ENCODE assay signal across 33 cellular contexts in the genomic region with DNA sequence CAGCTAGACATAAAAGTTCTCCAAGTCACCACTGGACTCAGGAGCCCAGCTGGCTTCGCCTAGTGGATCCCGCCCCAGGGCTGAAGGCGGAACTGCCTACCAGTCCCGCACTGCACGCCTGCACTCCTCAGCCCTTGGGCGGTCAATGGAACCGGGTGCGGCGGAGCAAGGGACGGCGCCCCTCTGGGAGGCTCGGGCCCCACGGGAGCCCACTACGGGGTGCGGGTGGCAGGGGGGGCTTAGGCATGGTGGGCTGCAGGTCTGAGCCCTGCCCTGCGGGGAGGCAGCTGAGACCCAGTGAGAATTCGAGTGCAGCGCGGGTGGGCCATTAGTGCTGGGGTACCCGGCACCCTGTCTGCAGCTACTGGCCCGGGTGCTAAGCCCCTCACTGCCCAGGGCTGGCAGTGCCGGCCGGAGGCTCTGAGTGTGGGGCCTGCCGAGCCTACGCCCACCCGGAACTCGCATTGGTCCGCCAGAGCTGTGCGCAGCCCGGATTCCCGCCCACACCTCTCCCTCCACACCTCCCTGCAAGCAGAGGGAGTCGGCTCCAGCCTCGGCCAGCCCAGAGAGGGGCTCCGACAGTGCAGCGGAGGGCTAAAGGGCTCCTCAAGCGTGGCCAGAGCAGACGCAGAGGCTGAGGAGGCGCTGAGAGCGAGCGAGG.
"Had no signal": no experiment of that assay in that cellular context is flagged by ENCODE, and none has a peak within 500 bp of the region (broad histone marks: within the 10 kb centered on the region; RNA-seq: fewer than 3 reads in every experiment).

No MANE protein-coding gene starts in this region.

- H3K4me3 Mint-ChIP-seq: activated CD4-positive, alpha-beta memory T cell treated with anti-CD3 and anti-CD28 coated beads, Interleukin-2, amount 10 ng/mL, durations not matched to agents 7 days and 5 days; activated CD4-positive, alpha-beta T cell treated with anti-CD3 and anti-CD28 coated beads for 36 hours; activated CD4-positive, alpha-beta T cell treated with anti-CD3 and anti-CD28 coated beads, Interleukin-2, amount 10 ng/mL, durations not matched to agents 7 days and 5 days; activated naive CD4-positive, alpha-beta T cell treated with anti-CD3 and anti-CD28 coated beads, Interleukin-2, amount 10 ng/mL, durations not matched to agents 7 days and 5 days; activated naive CD8-positive, alpha-beta T cell treated with anti-CD3 and anti-CD28 coated beads, Interleukin-2, amount 10 ng/mL, durations not matched to agents 7 days and 5 days; activated T-cell treated with anti-CD3 and anti-CD28 coated beads, Interleukin-2, amount 50 U/mL, for 24 hours; activated T-cell treated with anti-CD3 and anti-CD28 coated beads, Interleukin-2, amount 50 U/mL, for 72 hours; brain; dendritic cell treated with granulocyte-macrophage colony-stimulating factor and Interleukin-4, amounts not matched to agents 40 ng/mL and 50 ng/mL, for 4 days; endodermal cell; T-helper 17 cell; T-helper 2 cell treated with Interferon-gamma antibody and Interleukin-4, amounts not matched to agents 5 μg/mL and 100 μg/mL, for 36 hours had no signal

- H3K36me3 ChIP-seq: ascending aorta, breast epithelium, cardiac muscle cell, WERI-Rb-1 had no signal

- H3K27me3 ChIP-seq: ascending aorta, breast epithelium, cardiac muscle cell, dorsolateral prefrontal cortex had no signal

- H3K4me1 Mint-ChIP-seq: activated CD4-positive, alpha-beta memory T cell treated with anti-CD3 and anti-CD28 coated beads, Interleukin-2, amount 10 ng/mL, durations not matched to agents 7 days and 5 days; activated CD4-positive, alpha-beta T cell treated with anti-CD3 and anti-CD28 coated beads for 36 hours; activated CD4-positive, alpha-beta T cell treated with anti-CD3 and anti-CD28 coated beads, Interleukin-2, amount 10 ng/mL, durations not matched to agents 7 days and 5 days; activated naive CD4-positive, alpha-beta T cell treated with anti-CD3 and anti-CD28 coated beads, Interleukin-2, amount 10 ng/mL, durations not matched to agents 7 days and 5 days; activated naive CD8-positive, alpha-beta T cell treated with anti-CD3 and anti-CD28 coated beads, Interleukin-2, amount 10 ng/mL, durations not matched to agents 7 days and 5 days had no signal

- ATAC-seq: activated CD4-positive, alpha-beta T cell treated with anti-CD3 and anti-CD28 coated beads for 36 hours; activated naive CD4-positive, alpha-beta T cell treated with anti-CD3 and anti-CD28 coated beads, Interleukin-2, amount 50 U/mL, for 72 hours; activated T-cell treated with anti-CD3 and anti-CD28 coated beads, Interleukin-2, amount 50 U/mL, for 72 hours; esophagus mucosa; T-helper 17 cell had no signal

- H3K9me3 ChIP-seq: ascending aorta, breast epithelium had no signal

- H3K27me3 Mint-ChIP-seq: brain had no signal

- H3K4me1 ChIP-seq: ascending aorta, breast epithelium had no signal

- H3K27ac Mint-ChIP-seq: activated CD4-positive, alpha-beta memory T cell treated with anti-CD3 and anti-CD28 coated beads, Interleukin-2, amount 10 ng/mL, durations not matched to agents 7 days and 5 days; activated CD4-positive, alpha-beta T cell treated with anti-CD3 and anti-CD28 coated beads for 36 hours; activated CD4-positive, alpha-beta T cell treated with anti-CD3 and anti-CD28 coated beads, Interleukin-2, amount 10 ng/mL, durations not matched to agents 7 days and 5 days; activated naive CD4-positive, alpha-beta T cell treated with anti-CD3 and anti-CD28 coated beads, Interleukin-2, amount 10 ng/mL, durations not matched to agents 7 days and 5 days; activated naive CD4-positive, alpha-beta T cell treated with anti-CD3 and anti-CD28 coated beads, Interleukin-2, amount 50 U/mL, for 72 hours; activated naive CD8-positive, alpha-beta T cell treated with anti-CD3 and anti-CD28 coated beads, Interleukin-2, amount 10 ng/mL, durations not matched to agents 7 days and 5 days; activated T-cell treated with anti-CD3 and anti-CD28 coated beads, Interleukin-2, amount 50 U/mL, for 24 hours; brain; dendritic cell treated with granulocyte-macrophage colony-stimulating factor and Interleukin-4, amounts not matched to agents 40 ng/mL and 50 ng/mL, for 4 days; endodermal cell; T-helper 17 cell; T-helper 2 cell treated with Interferon-gamma antibody and Interleukin-4, amounts not matched to agents 5 μg/mL and 100 μg/mL, for 36 hours had no signal

- H3K9me3 Mint-ChIP-seq: activated CD4-positive, alpha-beta memory T cell treated with anti-CD3 and anti-CD28 coated beads, Interleukin-2, amount 10 ng/mL, durations not matched to agents 7 days and 5 days; activated CD4-positive, alpha-beta T cell treated with anti-CD3 and anti-CD28 coated beads, Interleukin-2, amount 10 ng/mL, durations not matched to agents 7 days and 5 days; activated naive CD4-positive, alpha-beta T cell treated with anti-CD3 and anti-CD28 coated beads, Interleukin-2, amount 10 ng/mL, durations not matched to agents 7 days and 5 days; activated naive CD8-positive, alpha-beta T cell treated with anti-CD3 and anti-CD28 coated beads, Interleukin-2, amount 10 ng/mL, durations not matched to agents 7 days and 5 days; activated T-cell treated with anti-CD3 and anti-CD28 coated beads, Interleukin-2, amount 50 U/mL, for 24 hours; activated T-cell treated with anti-CD3 and anti-CD28 coated beads, Interleukin-2, amount 50 U/mL, for 72 hours; dendritic cell treated with granulocyte-macrophage colony-stimulating factor and Interleukin-4, amounts not matched to agents 40 ng/mL and 50 ng/mL, for 4 days; T-helper 2 cell treated with Interferon-gamma antibody and Interleukin-4, amounts not matched to agents 5 μg/mL and 100 μg/mL, for 36 hours had no signal

- H3K36me3 Mint-ChIP-seq: activated naive CD4-positive, alpha-beta T cell treated with anti-CD3 and anti-CD28 coated beads, Interleukin-2, amount 10 ng/mL, durations not matched to agents 7 days and 5 days; activated naive CD4-positive, alpha-beta T cell treated with anti-CD3 and anti-CD28 coated beads, Interleukin-2, amount 50 U/mL, for 72 hours; activated naive CD8-positive, alpha-beta T cell treated with anti-CD3 and anti-CD28 coated beads, Interleukin-2, amount 10 ng/mL, durations not matched to agents 7 days and 5 days; brain had no signal

- H3K27ac ChIP-seq: ascending aorta, breast epithelium, cardiac muscle cell, coronary artery, dorsolateral prefrontal cortex, WERI-Rb-1 had no signal

- H3K4me3 ChIP-seq: ascending aorta, breast epithelium, cardiac muscle cell, coronary artery, dorsolateral prefrontal cortex had no signal

- DNase-seq: activated CD4-positive, alpha-beta memory T cell treated with anti-CD3 and anti-CD28 coated beads, Interleukin-2, amount 10 ng/mL, durations not matched to agents 7 days and 5 days; activated CD4-positive, alpha-beta T cell treated with anti-CD3 and anti-CD28 coated beads for 36 hours; activated CD4-positive, alpha-beta T cell treated with anti-CD3 and anti-CD28 coated beads, Interleukin-2, amount 10 ng/mL, durations not matched to agents 7 days and 5 days; activated CD4-positive, alpha-beta T cell treated with anti-CD3 and anti-CD28 coated beads, Interleukin-2, amount 50 U/mL, for 4 hours; activated CD4-positive, CD25-positive, alpha-beta regulatory T cell; activated CD4-positive, CD25-positive, alpha-beta regulatory T cell treated with anti-CD3 and anti-CD28 coated beads, Interleukin-2, amount 50 U/mL, for 72 hours; activated CD8-positive, alpha-beta memory T cell treated with anti-CD3 and anti-CD28 coated beads, Interleukin-2, amount 50 U/mL, for 48 hours; activated gamma-delta T cell; activated naive CD4-positive, alpha-beta T cell; activated naive CD4-positive, alpha-beta T cell treated with anti-CD3 and anti-CD28 coated beads, Interleukin-2, amount 10 ng/mL, durations not matched to agents 7 days and 5 days; activated naive CD8-positive, alpha-beta T cell treated with anti-CD3 and anti-CD28 coated beads, Interleukin-2, amount 10 ng/mL, durations not matched to agents 7 days and 5 days; activated T-cell treated with anti-CD3 and anti-CD28 coated beads for 4 hours; activated T-cell treated with anti-CD3 and anti-CD28 coated beads, Interleukin-2, amount 50 U/mL, for 24 hours; activated T-cell treated with anti-CD3 and anti-CD28 coated beads, Interleukin-2, amount 50 U/mL, for 72 hours; central memory CD4-positive, alpha-beta T cell; cerebellar nuclear complex; dorsolateral prefrontal cortex; effector memory CD4-positive, alpha-beta T cell; endodermal cell; foreskin fibroblast; T-helper 1 cell; T-helper 17 cell; T1000; WERI-Rb-1 had no signal
